In genomic region chr5:1912951-1913565, GRCh38 we compare ENCODE assay signal across 24 cellular contexts. TPM values are rescaled to one million over a fixed set of nuclear protein-coding genes. Genes with fewer than 3 reads are reported as not detected.
"Had no signal": no experiment of that assay in that cellular context is flagged by ENCODE, and none has a peak within 500 bp of the region (broad histone marks: within the 10 kb centered on the region; RNA-seq: fewer than 3 reads in every experiment).

No MANE protein-coding gene starts in this region.

- H3K27ac Mint-ChIP-seq: activated CD4-positive, alpha-beta memory T cell treated with anti-CD3 and anti-CD28 coated beads for 36 hours; activated CD4-positive, alpha-beta T cell treated with anti-CD3 and anti-CD28 coated beads, Interleukin-2, amount 10 ng/mL, durations not matched to agents 7 days and 5 days; activated naive CD4-positive, alpha-beta T cell treated with anti-CD3 and anti-CD28 coated beads, Interleukin-2, amount 50 U/mL, for 72 hours; activated naive CD8-positive, alpha-beta T cell treated with anti-CD3 and anti-CD28 coated beads, Interleukin-2, amount 50 U/mL, for 24 hours; T-helper 17 cell had no signal

- ATAC-seq: activated naive CD4-positive, alpha-beta T cell treated with anti-CD3 and anti-CD28 coated beads, Interleukin-2, amount 50 U/mL, for 72 hours; activated naive CD8-positive, alpha-beta T cell treated with anti-CD3 and anti-CD28 coated beads, Interleukin-2, amount 50 U/mL, for 24 hours; activated T-cell treated with anti-CD3 and anti-CD28 coated beads, Interleukin-2, amount 50 U/mL, for 4 hours; body of pancreas; PC-3; T-helper 17 cell had no signal

- H3K4me1 ChIP-seq: ascending aorta, body of pancreas had no signal

- DNase-seq: activated CD4-positive, alpha-beta memory T cell treated with anti-CD3 and anti-CD28 coated beads for 36 hours; activated CD4-positive, alpha-beta T cell treated with anti-CD3 and anti-CD28 coated beads, Interleukin-2, amount 10 ng/mL, durations not matched to agents 7 days and 5 days; activated CD4-positive, CD25-positive, alpha-beta regulatory T cell; activated CD8-positive, alpha-beta memory T cell treated with anti-CD3 and anti-CD28 coated beads for 24 hours; activated effector memory CD4-positive, alpha-beta T cell treated with anti-CD3 and anti-CD28 coated beads, Interleukin-2, amount 50 U/mL, for 16 hours; activated naive CD4-positive, alpha-beta T cell treated with Interleukin-2 at 50 U/mL for 16 hours; activated naive CD8-positive, alpha-beta T cell treated with anti-CD3 and anti-CD28 coated beads, Interleukin-2, amount 50 U/mL, for 24 hours; activated T-cell treated with anti-CD3 and anti-CD28 coated beads, Interleukin-2, amount 50 U/mL, for 4 hours; amniotic stem cell; body of pancreas; Kasumi-1; KBM-7; NCI-H1048; NCI-H146; NCI-H187 treated with DMSO at 0.1 percent for 48 hours; NCI-H2081 treated with DMSO at 0.1 percent for 48 hours; NCI-H446; NCI-H524; PC-3; SIG-M5; T-helper 17 cell; T1000 had no signal

- H3K4me1 Mint-ChIP-seq: activated CD4-positive, alpha-beta T cell treated with anti-CD3 and anti-CD28 coated beads, Interleukin-2, amount 10 ng/mL, durations not matched to agents 7 days and 5 days; activated naive CD8-positive, alpha-beta T cell treated with anti-CD3 and anti-CD28 coated beads, Interleukin-2, amount 50 U/mL, for 24 hours had no signal

- H3K27ac ChIP-seq: ascending aorta, body of pancreas had no signal

- H3K9me3 ChIP-seq: ascending aorta had no signal

- H3K4me3 ChIP-seq: ascending aorta, body of pancreas had no signal

- H3K9me3 Mint-ChIP-seq: activated CD4-positive, alpha-beta T cell treated with anti-CD3 and anti-CD28 coated beads, Interleukin-2, amount 10 ng/mL, durations not matched to agents 7 days and 5 days; activated naive CD4-positive, alpha-beta T cell treated with anti-CD3 and anti-CD28 coated beads, Interleukin-2, amount 50 U/mL, for 72 hours; activated naive CD8-positive, alpha-beta T cell treated with anti-CD3 and anti-CD28 coated beads, Interleukin-2, amount 50 U/mL, for 24 hours; activated T-cell treated with anti-CD3 and anti-CD28 coated beads, Interleukin-2, amount 50 U/mL, for 4 hours had no signal

- H3K4me3 Mint-ChIP-seq: activated CD4-positive, alpha-beta memory T cell treated with anti-CD3 and anti-CD28 coated beads for 36 hours; activated CD4-positive, alpha-beta T cell treated with anti-CD3 and anti-CD28 coated beads, Interleukin-2, amount 10 ng/mL, durations not matched to agents 7 days and 5 days; activated naive CD8-positive, alpha-beta T cell treated with anti-CD3 and anti-CD28 coated beads, Interleukin-2, amount 50 U/mL, for 24 hours; activated T-cell treated with anti-CD3 and anti-CD28 coated beads, Interleukin-2, amount 50 U/mL, for 4 hours; T-helper 17 cell had no signal

- H3K27me3 ChIP-seq: ascending aorta, body of pancreas had no signal

- H3K27me3 Mint-ChIP-seq: activated CD4-positive, alpha-beta T cell treated with anti-CD3 and anti-CD28 coated beads, Interleukin-2, amount 10 ng/mL, durations not matched to agents 7 days and 5 days had no signal

- H3K36me3 Mint-ChIP-seq: activated CD4-positive, alpha-beta memory T cell treated with anti-CD3 and anti-CD28 coated beads for 36 hours; activated naive CD4-positive, alpha-beta T cell treated with anti-CD3 and anti-CD28 coated beads, Interleukin-2, amount 50 U/mL, for 72 hours had no signal

- H3K36me3 ChIP-seq: ascending aorta had no signal

RNA-seq across cellular contexts. Expression of gene IRX4, which starts 30.3 kb away (rescaled TPM):
- total RNA-seq: activated CD4-positive, alpha-beta memory T cell treated with anti-CD3 and anti-CD28 coated beads for 36 hours; activated CD4-positive, alpha-beta T cell treated with anti-CD3 and anti-CD28 coated beads, Interleukin-2, amount 10 ng/mL, durations not matched to agents 7 days and 5 days; activated naive CD4-positive, alpha-beta T cell treated with anti-CD3 and anti-CD28 coated beads, Interleukin-2, amount 50 U/mL, for 72 hours; activated T-cell treated with anti-CD3 and anti-CD28 coated beads, Interleukin-2, amount 50 U/mL, for 4 hours; ascending aorta; body of pancreas; PC-3; T-helper 17 cell had no signal
